8 cellular contexts compared by ENCODE assay signal in the genomic region with DNA sequence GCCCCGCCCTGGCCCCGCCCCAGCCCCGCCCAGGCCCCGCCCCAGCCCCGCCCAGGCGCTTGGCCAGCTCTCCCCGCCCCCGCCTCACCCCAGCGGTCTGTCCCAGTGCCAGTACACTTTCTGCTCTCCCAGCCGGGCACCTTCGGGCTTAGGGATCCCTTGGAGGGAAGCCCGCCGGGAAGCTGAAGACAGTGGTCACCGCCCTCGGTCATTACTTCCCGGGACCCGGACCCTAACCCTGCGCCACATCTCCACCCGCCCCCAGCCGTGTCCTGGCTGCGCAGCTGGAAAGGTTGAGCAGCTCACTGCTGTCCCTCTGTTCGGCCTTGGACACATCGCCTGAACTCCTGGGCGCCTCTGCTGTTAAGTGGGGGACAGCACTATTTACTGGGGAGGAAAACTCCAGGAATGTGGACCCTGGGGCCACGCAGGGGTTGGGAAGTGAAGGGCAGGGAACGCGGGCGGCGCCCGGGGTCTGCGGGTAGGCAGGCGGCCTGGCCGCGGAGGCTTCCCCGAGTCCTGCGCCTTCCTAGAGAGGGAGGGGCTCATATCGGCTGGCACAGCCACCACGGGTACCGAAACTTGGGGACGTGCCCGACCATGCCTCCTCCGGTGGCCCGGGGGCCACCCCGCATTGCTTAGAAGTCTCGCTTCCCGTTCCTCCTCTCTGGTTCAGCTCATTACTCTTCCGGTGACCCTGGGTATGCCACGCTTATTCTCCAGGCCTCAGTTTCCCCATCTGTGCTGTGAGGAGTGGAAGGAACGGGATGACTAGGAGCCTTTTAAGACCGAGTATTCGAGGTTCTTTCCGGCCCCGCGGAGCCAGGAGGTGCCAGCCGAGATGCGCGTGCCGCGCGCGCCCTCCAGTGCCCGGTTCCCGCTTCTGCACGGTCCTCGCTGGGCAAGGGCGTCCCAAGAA.
DNase-seq lines count a peak whose midpoint lies in the region; ATAC-seq and FAIRE-seq lines count a peak whose summit lies in the region.

No MANE protein-coding gene starts in this region.

- H3K27me3 ChIP-seq in SJCRH30 (no peaks in the 10 kb centered on the region), neuron (ENCODE audit: insufficient read depth, low read length) (peaks cover 3% of the 10 kb centered on the region), stomach smooth muscle (ENCODE audit: control insufficient read depth in 1 of 2, insufficient read depth in 2 of 2, low read length in 2 of 2) (peaks cover 0 to 2% of the 10 kb centered on the region in 2 donors)

- H3K9me3 ChIP-seq in SJCRH30 (replicated peaks), result no peaks in the 10 kb centered on the region
- H3K9me3 ChIP-seq in neuron (ENCODE audit: low read length), result no peaks in the 10 kb centered on the region
- H3K9me3 ChIP-seq in stomach smooth muscle (ENCODE audit: control insufficient read depth in 2 of 2, low read length in 2 of 2), result no peaks in the 10 kb centered on the region

- peak; percentile 43 for FAIRE-seq in frontal cortex (lab: Jason Lieb, UNC)

- H3K4me3 ChIP-seq in SJCRH30 (no peak overlapping the region), neuron (ENCODE audit: low read length) (peak overlapping the region; percentile 39), stomach smooth muscle (ENCODE audit: low read length in 2 of 2) (peak overlapping the region; percentile 72 to 87)

- no peaks in the 10 kb centered on the region for H3K4me1 ChIP-seq in SJCRH30
- H3K4me1 ChIP-seq in neuron (ENCODE audit: insufficient read depth, low read length), result peaks cover 7% of the 10 kb centered on the region
- peaks cover 7% of the 10 kb centered on the region for H3K4me1 ChIP-seq in stomach smooth muscle (ENCODE audit: control insufficient read depth, insufficient read depth, low read length)

- H3K36me3 ChIP-seq in SJCRH30 (no peaks in the 10 kb centered on the region), neuron (ENCODE audit: insufficient read depth, low read length) (no peaks in the 10 kb centered on the region), stomach smooth muscle (ENCODE audit: control insufficient read depth in 2 of 2, insufficient read depth in 2 of 2, low read length in 2 of 2) (no peaks in the 10 kb centered on the region)

- H2AFZ ChIP-seq in neuron (ENCODE audit: low read depth, low read length), result peak overlapping the region; percentile 80

- no peak overlapping the region for H3K27ac ChIP-seq in SJCRH30
- no peak overlapping the region for H3K27ac ChIP-seq in stomach smooth muscle (ENCODE audit: low read length)

- DNase-seq in DMS153 treated with DMSO at 0.1 percent for 48 hours (lab: John Stamatoyannopoulos, UW; ENCODE audit: unreplicated experiment) (peak; percentile 73), HUDEP-2 (lab: John Stamatoyannopoulos, UW; ENCODE audit: unreplicated experiment in 76 of 76) (peak in 72 of 76 experiments; percentile 1 to 85 (median 62)), SJCRH30 (peak; percentile 37 to 62), frontal cortex (ENCODE audit: low spot score in 2 of 2) (peak; percentile 74 to 79)
- DNase-seq in activated naive CD4-positive, alpha-beta T cell (lab: John Stamatoyannopoulos, UW), result peak; percentile 51 to 77 (median 66)

- peak overlapping the region; percentile 31 to 80 for H3K9ac ChIP-seq in stomach smooth muscle (ENCODE audit: low read length in 2 of 2)

- peak; percentile 82 for ATAC-seq in GM21447 (IDR thresholded peaks at IDR 0.05; ENCODE audit: unreplicated experiment)
